26 cellular contexts compared by ENCODE assay signal in genomic region chr1:113253187-113253966, GRCh38.
DNase-seq lines count a peak whose midpoint lies in the region; ATAC-seq and TF ChIP-seq lines count a peak whose summit lies in the region.
"Had no signal": no experiment of that assay in that cellular context is flagged by ENCODE, and none has a peak within 500 bp of the region (broad histone marks: within the 10 kb centered on the region; RNA-seq: fewer than 3 reads in every experiment).

No MANE protein-coding gene starts in this region.

- no peak for TF ChIP-seq CTCF in heart left ventricle (IDR thresholded peaks at IDR 0.05)
- no peak for TF ChIP-seq CTCF in lower lobe of right lung (IDR thresholded peaks at IDR 0.05)
- no peak for TF ChIP-seq CTCF in psoas muscle (IDR thresholded peaks at IDR 0.05)
- TF ChIP-seq CTCF in CD8-positive, alpha-beta T cell (IDR thresholded peaks at IDR 0.05): no peak
- TF ChIP-seq CTCF in Caco-2 (IDR thresholded peaks at IDR 0.05; ENCODE audit: insufficient read depth in 1 of 2, low read depth in 1 of 2, low read length in 1 of 2, severe bottlenecking in 1 of 2, unreplicated experiment in 1 of 2): no peak

- WGBS in heart left ventricle, 4 donors: 65 to 71% (median 68%) methylated on average over 6 of the region's 6 CpGs
- 55 to 74% (median 56%) methylated on average over 6 of the region's 6 CpGs for WGBS in psoas muscle, 3 donors

- no peak overlapping the region for H3K4me3 Mint-ChIP-seq in CD8-positive, alpha-beta T cell
- H3K4me3 Mint-ChIP-seq in Caco-2 (ENCODE audit: unreplicated experiment) (no peak overlapping the region), T-cell (no peak overlapping the region)
- H3K4me3 Mint-ChIP-seq: activated naive CD4-positive, alpha-beta T cell treated with anti-CD3 and anti-CD28 coated beads, Interleukin-2, amount 10 ng/mL, durations not matched to agents 7 days and 5 days; activated T-helper 17 cell treated with anti-CD3 and anti-CD28 coated beads, Interleukin-2, amount 50 U/mL, for 72 hours; CD4-positive, CD25-positive, alpha-beta regulatory T cell; H9; natural killer cell had no signal

- no peak overlapping the region for H3K27ac Mint-ChIP-seq in CD8-positive, alpha-beta T cell
- no peak overlapping the region for H3K27ac Mint-ChIP-seq in Caco-2 (ENCODE audit: unreplicated experiment)
- no peak overlapping the region for H3K27ac Mint-ChIP-seq in T-cell
- H3K27ac Mint-ChIP-seq: activated naive CD4-positive, alpha-beta T cell treated with anti-CD3 and anti-CD28 coated beads, Interleukin-2, amount 10 ng/mL, durations not matched to agents 7 days and 5 days; activated T-helper 17 cell treated with anti-CD3 and anti-CD28 coated beads, Interleukin-2, amount 50 U/mL, for 72 hours; natural killer cell had no signal

- peak overlapping the region in 1 of 12 donors; percentile 28 for H3K27ac ChIP-seq in heart left ventricle
- no peak overlapping the region for H3K27ac ChIP-seq in lower lobe of right lung
- H3K27ac ChIP-seq in psoas muscle: no peak overlapping the region
- no peak overlapping the region for H3K27ac ChIP-seq in CD8-positive, alpha-beta T cell (ENCODE audit: low read depth, low read length)
- H3K27ac ChIP-seq: adrenal gland, SJCRH30 had no signal

- BruUV-seq in Caco-2 (replicated peaks; lab: Mats Ljungman, UMichigan): no TSS peak

- peaks cover 0 to 2% (median 0%) of the 10 kb centered on the region in 9 donors for H3K27me3 ChIP-seq in heart left ventricle
- no peaks in the 10 kb centered on the region for H3K27me3 ChIP-seq in lower lobe of right lung (ENCODE audit: low read depth)
- H3K27me3 ChIP-seq in psoas muscle (ENCODE audit: insufficient read depth in 3 of 3, low read length in 2 of 3): peaks cover 0 to 4% (median 1%) of the 10 kb centered on the region in 3 donors
- H3K27me3 ChIP-seq in CD8-positive, alpha-beta T cell (ENCODE audit: insufficient read depth, low read length): no peaks in the 10 kb centered on the region
- no peaks in the 10 kb centered on the region for H3K27me3 ChIP-seq in Caco-2 (replicated peaks; ENCODE audit: control insufficient read depth, insufficient read depth, low read length)
- H3K27me3 ChIP-seq: adrenal gland, upper lobe of left lung had no signal

- no peak for TF ChIP-seq POLR2A in heart left ventricle (IDR thresholded peaks at IDR 0.05)

- H3K27me3 Mint-ChIP-seq in CD8-positive, alpha-beta T cell (ENCODE audit: low read depth): peaks cover 22% of the 10 kb centered on the region
- no peaks in the 10 kb centered on the region for H3K27me3 Mint-ChIP-seq in Caco-2 (ENCODE audit: insufficient read depth, unreplicated experiment)
- peaks cover 6 to 25% of the 10 kb centered on the region in 2 donors for H3K27me3 Mint-ChIP-seq in T-cell

- DNase-seq in heart left ventricle (peak in 3 of 5 donors; percentile 8 to 31 (median 27)), Right ventricle myocardium inferior (ENCODE audit: missing footprints) (no peak), lower lobe of right lung (no peak), psoas muscle (no peak), Caco-2 (no peak), T-cell (no peak)
- DNase-seq in CD8-positive, alpha-beta T cell: no peak
- DNase-seq: activated CD4-positive, alpha-beta T cell treated with anti-CD3 and anti-CD28 coated beads for 48 hours; activated naive CD4-positive, alpha-beta T cell treated with anti-CD3 and anti-CD28 coated beads, Interleukin-2, amount 10 ng/mL, durations not matched to agents 7 days and 5 days; adrenal gland; CD4-positive, CD25-positive, alpha-beta regulatory T cell; H9; KG1; MG63; midbrain; natural killer cell; NCI-H1105; NCI-H187; stimulated activated CD4-positive, alpha-beta T cell treated with anti-CD3 and anti-CD28 coated beads, Interleukin-4, amount 100 ng/mL, for 24 hours; SW 1271; T-helper 9 cell had no signal

- H3K9me3 Mint-ChIP-seq in CD8-positive, alpha-beta T cell: no peaks in the 10 kb centered on the region
- peaks cover 13% of the 10 kb centered on the region for H3K9me3 Mint-ChIP-seq in Caco-2 (ENCODE audit: unreplicated experiment)
- H3K9me3 Mint-ChIP-seq in T-cell: no peaks in the 10 kb centered on the region
- H3K9me3 Mint-ChIP-seq: activated naive CD4-positive, alpha-beta T cell treated with anti-CD3 and anti-CD28 coated beads, Interleukin-2, amount 10 ng/mL, durations not matched to agents 7 days and 5 days; activated T-helper 17 cell treated with anti-CD3 and anti-CD28 coated beads, Interleukin-2, amount 50 U/mL, for 72 hours; CD4-positive, CD25-positive, alpha-beta regulatory T cell; H9; natural killer cell had no signal

- POLR2A ChIA-PET in CD8-positive, alpha-beta T cell (lab: Charles Lee): no interaction called here
- POLR2A ChIA-PET in Caco-2 (lab: Charles Lee) (interaction anchor here (0.5 kb wide), 1 partner anchor 29 kb away, joined by 3 read pairs; no protein-coding TSS in a partner anchor), T-cell (lab: Charles Lee) (no interaction called here)

- CTCF ChIA-PET in CD8-positive, alpha-beta T cell (lab: Charles Lee): interaction anchor here (1.3 kb wide), 1 partner anchor 15 kb away, joined by 4 read pairs; no protein-coding TSS in a partner anchor
- CTCF ChIA-PET in Caco-2 (lab: Charles Lee): no interaction called here
- CTCF ChIA-PET in T-cell (lab: Charles Lee): no interaction called here

- intact Hi-C loops in heart left ventricle (cut with DNase I) (no loop called here), Right ventricle myocardium inferior (cut with DNase I) (no loop called here), lower lobe of right lung (cut with DNase I) (no loop called here), psoas muscle (cut with DNase I) (no loop called here), Caco-2 (cut with micrococcal nuclease; ENCODE audit: unreplicated experiment) (no loop called here)
- intact Hi-C loops in CD8-positive, alpha-beta T cell (cut with DNase I, micrococcal nuclease): no loop called here

- no peak overlapping the region for H3K4me3 ChIP-seq in heart left ventricle
- no peak overlapping the region for H3K4me3 ChIP-seq in lower lobe of right lung
- no peak overlapping the region for H3K4me3 ChIP-seq in psoas muscle
- no peak overlapping the region for H3K4me3 ChIP-seq in CD8-positive, alpha-beta T cell (ENCODE audit: low read depth, low read length)
- H3K4me3 ChIP-seq in Caco-2 (ENCODE audit: low read depth, low read length): no peak overlapping the region
- H3K4me3 ChIP-seq: adrenal gland, MG63, SJCRH30, upper lobe of left lung had no signal

- peaks cover 0 to 7% (median 0%) of the 10 kb centered on the region in 12 donors for H3K4me1 ChIP-seq in heart left ventricle
- peaks cover 11% of the 10 kb centered on the region for H3K4me1 ChIP-seq in lower lobe of right lung
- no peaks in the 10 kb centered on the region for H3K4me1 ChIP-seq in psoas muscle
- no peaks in the 10 kb centered on the region for H3K4me1 ChIP-seq in CD8-positive, alpha-beta T cell (ENCODE audit: insufficient read depth, low read length)
- peaks cover 18% of the 10 kb centered on the region for H3K4me1 ChIP-seq in Caco-2
- H3K4me1 ChIP-seq: adrenal gland had no signal

- no peaks in the 10 kb centered on the region for H3K36me3 Mint-ChIP-seq in CD8-positive, alpha-beta T cell
- H3K36me3 Mint-ChIP-seq in Caco-2 (ENCODE audit: insufficient read depth, unreplicated experiment) (no peaks in the 10 kb centered on the region), T-cell (no peaks in the 10 kb centered on the region)
- H3K36me3 Mint-ChIP-seq: activated naive CD4-positive, alpha-beta T cell treated with anti-CD3 and anti-CD28 coated beads, Interleukin-2, amount 10 ng/mL, durations not matched to agents 7 days and 5 days; CD4-positive, CD25-positive, alpha-beta regulatory T cell; natural killer cell had no signal

- H3K4me1 Mint-ChIP-seq in CD8-positive, alpha-beta T cell (ENCODE audit: low read depth): no peaks in the 10 kb centered on the region
- H3K4me1 Mint-ChIP-seq in Caco-2 (ENCODE audit: low read depth, unreplicated experiment): peaks cover 18% of the 10 kb centered on the region
- H3K4me1 Mint-ChIP-seq in T-cell: no peaks in the 10 kb centered on the region
- H3K4me1 Mint-ChIP-seq: activated naive CD4-positive, alpha-beta T cell treated with anti-CD3 and anti-CD28 coated beads, Interleukin-2, amount 10 ng/mL, durations not matched to agents 7 days and 5 days; activated T-helper 17 cell treated with anti-CD3 and anti-CD28 coated beads, Interleukin-2, amount 50 U/mL, for 72 hours; CD4-positive, CD25-positive, alpha-beta regulatory T cell; natural killer cell had no signal

- H3K36me3 ChIP-seq in heart left ventricle: no peaks in the 10 kb centered on the region
- no peaks in the 10 kb centered on the region for H3K36me3 ChIP-seq in lower lobe of right lung
- no peaks in the 10 kb centered on the region for H3K36me3 ChIP-seq in psoas muscle (ENCODE audit: insufficient read depth in 1 of 2, low read depth in 1 of 2)
- H3K36me3 ChIP-seq in CD8-positive, alpha-beta T cell (ENCODE audit: insufficient read depth, low read length): no peaks in the 10 kb centered on the region
- H3K36me3 ChIP-seq in Caco-2 (ENCODE audit: control insufficient read depth, insufficient read depth, low read length): no peaks in the 10 kb centered on the region
- H3K36me3 ChIP-seq: adrenal gland, MG63, SJCRH30, upper lobe of left lung had no signal

- H3K9me3 ChIP-seq in heart left ventricle (no peaks in the 10 kb centered on the region), lower lobe of right lung (no peaks in the 10 kb centered on the region), psoas muscle (no peaks in the 10 kb centered on the region), Caco-2 (no peaks in the 10 kb centered on the region)
- no peaks in the 10 kb centered on the region for H3K9me3 ChIP-seq in CD8-positive, alpha-beta T cell (ENCODE audit: low read length)
- H3K9me3 ChIP-seq: adrenal gland, SJCRH30, upper lobe of left lung had no signal

- ATAC-seq in heart left ventricle (peak; percentile 92 to 99 (median 96)), Right ventricle myocardium inferior (no peak), lower lobe of right lung (peak; percentile 50 to 60), psoas muscle (peak; percentile 72 to 99 (median 87)), GM21576 (IDR thresholded peaks at IDR 0.05; ENCODE audit: unreplicated experiment) (no peak), T-cell (replicated peaks in 1 of 4) (no peak)
- ATAC-seq in CD8-positive, alpha-beta T cell: no peak
- ATAC-seq: activated T-helper 17 cell treated with anti-CD3 and anti-CD28 coated beads, Interleukin-2, amount 50 U/mL, for 72 hours; natural killer cell; sciatic nerve had no signal

Comparison
In these comparisons a context has a peak if more than half of its experiments do, and no peak if none do; other contexts are left out.
1. ATAC-seq: peak in heart left ventricle (4 of 4), lower lobe of right lung (2 of 2) and psoas muscle (4 of 4); none in Right ventricle myocardium inferior (single experiment), GM21576 (single experiment), CD8-positive, alpha-beta T cell (single experiment) and T-cell (0 of 4).
2. DNase-seq: peak in heart left ventricle (3 of 5); none in Right ventricle myocardium inferior (single experiment), lower lobe of right lung (single experiment), psoas muscle (0 of 2), CD8-positive, alpha-beta T cell (0 of 7), Caco-2 (0 of 2) and T-cell (0 of 34).